Comparison of ENCODE assay signal across 8 cellular contexts in genomic region chr21:39386194-39386593, GRCh38. TPM values are rescaled to one million over a fixed set of nuclear protein-coding genes. Genes with fewer than 3 reads are reported as not detected.
A peak's percentile ranks its signal among the peaks of the same experiment; 100 is the strongest.
DNase-seq lines count a peak whose midpoint lies in the region; ATAC-seq and TF ChIP-seq lines count a peak whose summit lies in the region.

No MANE protein-coding gene starts in this region.

- peak overlapping the region; percentile 46 to 56 for H3K4me3 ChIP-seq in ascending aorta
- peak overlapping the region in 1 of 3 donors; percentile 15 for H3K4me3 ChIP-seq in thyroid gland (replicated peaks in 1 of 3)

- no peaks in the 10 kb centered on the region for H3K9me3 Mint-ChIP-seq in activated naive CD4-positive, alpha-beta T cell treated with anti-CD3 and anti-CD28 coated beads, Interleukin-2, amount 50 U/mL, for 24 hours

- peaks cover 41% of the 10 kb centered on the region for H3K4me1 Mint-ChIP-seq in activated naive CD4-positive, alpha-beta T cell treated with anti-CD3 and anti-CD28 coated beads, Interleukin-2, amount 50 U/mL, for 24 hours

- TF ChIP-seq CTCF in ascending aorta (IDR thresholded peaks at IDR 0.05) (no peak), thyroid gland (IDR thresholded peaks at IDR 0.05) (no peak)

- H3K36me3 Mint-ChIP-seq in activated naive CD4-positive, alpha-beta T cell treated with anti-CD3 and anti-CD28 coated beads, Interleukin-2, amount 50 U/mL, for 24 hours, result no peaks in the 10 kb centered on the region

- peak overlapping the region; percentile 59 for H3K4me3 Mint-ChIP-seq in activated naive CD4-positive, alpha-beta T cell treated with anti-CD3 and anti-CD28 coated beads, Interleukin-2, amount 50 U/mL, for 24 hours

- no peaks in the 10 kb centered on the region for H3K27me3 ChIP-seq in ascending aorta
- no peaks in the 10 kb centered on the region for H3K27me3 ChIP-seq in thyroid gland

- no peak for TF ChIP-seq POLR2A in thyroid gland (IDR thresholded peaks at IDR 0.05)

- H3K4me1 ChIP-seq in ascending aorta (peaks cover 4 to 35% of the 10 kb centered on the region in 2 donors), thyroid gland (peaks cover 14 to 16% of the 10 kb centered on the region in 2 donors)

- intact Hi-C loops in ascending aorta (cut with DNase I), result loop anchor here (10.0 kb wide), 1 partner anchor 201 kb away; the partner anchor contains the start of gene PSMG1
- intact Hi-C loops in left colon (cut with DNase I, micrococcal nuclease), result loop anchor here in 1 of 2 donors (5.0 to 10.0 kb wide), 2 partner anchors 69 to 201 kb away; partner anchors contain the start of gene PSMG1
- intact Hi-C loops in thyroid gland (cut with DNase I), result loop anchor here (5.0 kb wide), 2 partner anchors 34 to 74 kb away; partner anchors contain the start of gene BRWD1

- H3K36me3 ChIP-seq in ascending aorta (peaks cover 0 to 4% of the 10 kb centered on the region in 2 donors), thyroid gland (peaks cover 0 to 4% of the 10 kb centered on the region in 2 donors)

- no peak for DNase-seq in activated naive CD4-positive, alpha-beta T cell treated with Interleukin-2 at 50 U/mL for 16 hours
- DNase-seq in ascending aorta (ENCODE audit: low spot score in 2 of 2), result no peak
- peak; percentile 33 to 35 for DNase-seq in left colon
- peak; percentile 38 to 52 for DNase-seq in thyroid gland
- DNase-seq in GM19238 (ENCODE audit: insufficient read length, low spot score), result no peak
- DNase-seq in CD1c-positive myeloid dendritic cell (ENCODE audit: extremely low spot score), result no peak

- H3K27ac ChIP-seq in ascending aorta, result peak overlapping the region; percentile 36 to 42
- H3K27ac ChIP-seq in thyroid gland, result peak overlapping the region; percentile 30 to 65 (median 53)

- H3K27ac Mint-ChIP-seq in activated naive CD4-positive, alpha-beta T cell treated with anti-CD3 and anti-CD28 coated beads, Interleukin-2, amount 50 U/mL, for 24 hours, result no peak overlapping the region

- H3K9me3 ChIP-seq in ascending aorta (no peaks in the 10 kb centered on the region), thyroid gland (no peaks in the 10 kb centered on the region)

- WGBS in thyroid gland, 2 donors, result 67 to 81% methylated on average over 11 to 12 of the region's 13 CpGs

- no peak for ATAC-seq in left colon
- no peak for ATAC-seq in GM18511 (IDR thresholded peaks at IDR 0.05; ENCODE audit: unreplicated experiment)

- H3K27me3 Mint-ChIP-seq in activated naive CD4-positive, alpha-beta T cell treated with anti-CD3 and anti-CD28 coated beads, Interleukin-2, amount 50 U/mL, for 24 hours, result no peaks in the 10 kb centered on the region

RNA-seq across cellular contexts. Expression of gene HMGN1, which starts 37.3 kb away (rescaled TPM):
- 22.7 TPM for total RNA-seq in ascending aorta
- total RNA-seq in left colon, result 100 to 1,000 TPM; 162 to 193 TPM
- total RNA-seq in thyroid gland, result 100 to 1,000 TPM; 170 to 255 (median 207) TPM

RNA-seq across cellular contexts. Expression of gene LCA5L, which starts 59.4 kb away (rescaled TPM):
- total RNA-seq in ascending aorta, result not detected
- total RNA-seq in left colon, result 1 to 10 TPM in 1 of 2 donors, under 1 TPM in 1; 0.98 to 1.0 TPM
- total RNA-seq in thyroid gland, result 10 to 100 TPM in 1 of 4 donors, 1 to 10 TPM in 3; 3.8 to 27.8 (median 5.7) TPM

Comparison
In these comparisons a context has a peak if more than half of its experiments do, and no peak if none do; other contexts are left out.
1. DNase-seq: peak in left colon (2 of 2) and thyroid gland (2 of 2); none in activated naive CD4-positive, alpha-beta T cell treated with Interleukin-2 at 50 U/mL for 16 hours (single experiment), ascending aorta (0 of 2), GM19238 (single experiment) and CD1c-positive myeloid dendritic cell (single experiment).